ENCODE assay signal across 33 cellular contexts in the genomic region with DNA sequence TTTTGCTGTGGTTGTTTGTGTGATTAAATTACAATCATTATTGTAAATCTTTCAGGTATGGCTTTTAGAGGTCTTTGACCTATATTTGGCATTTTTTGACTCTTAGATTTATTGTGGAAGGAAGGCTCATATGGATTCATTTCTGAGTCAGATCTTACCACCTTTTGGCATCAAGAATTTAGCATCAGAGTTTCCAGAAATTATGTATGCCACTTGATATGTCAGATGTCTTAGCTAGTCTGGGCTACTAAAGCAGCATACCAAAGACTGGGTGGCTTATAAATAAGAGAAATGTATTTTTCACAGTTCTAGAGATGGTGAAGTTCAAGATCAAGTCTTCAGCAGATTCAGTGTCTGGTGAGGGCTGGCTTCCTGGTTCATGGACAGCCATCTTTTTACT.
"Had no signal": no experiment of that assay in that cellular context is flagged by ENCODE, and none has a peak within 500 bp of the region (broad histone marks: within the 10 kb centered on the region; RNA-seq: fewer than 3 reads in every experiment).

No MANE protein-coding gene starts in this region.

- DNase-seq: activated B cell treated with CpG ODN at 0.5 μM for 24 hours; activated CD4-positive, alpha-beta memory T cell treated with anti-CD3 and anti-CD28 coated beads for 36 hours; activated CD4-positive, alpha-beta T cell treated with anti-CD3 and anti-CD28 coated beads, Interleukin-2, amount 10 ng/mL, durations not matched to agents 24 days and 14 days; activated CD4-positive, alpha-beta T cell treated with anti-CD3 and anti-CD28 coated beads, Interleukin-2, amount 50 U/mL, for 1 hour; activated CD4-positive, alpha-beta T cell treated with anti-CD3 and anti-CD28 coated beads, Interleukin-2, amount 50 U/mL, for 4 hours; activated CD4-positive, CD25-positive, alpha-beta regulatory T cell treated with anti-CD3 and anti-CD28 coated beads, Interleukin-2, amount 50 U/mL, for 72 hours; activated CD8-positive, alpha-beta memory T cell treated with anti-CD3 and anti-CD28 coated beads, Interleukin-2, amount 50 U/mL, for 4 hours; activated CD8-positive, alpha-beta T cell treated with anti-CD3 and anti-CD28 coated beads for 36 hours; activated effector memory CD4-positive, alpha-beta T cell treated with Interleukin-2 at 50 U/mL for 16 hours; activated gamma-delta T cell; activated naive CD4-positive, alpha-beta T cell treated with anti-CD3 and anti-CD28 coated beads, Interleukin-2, amount 10 ng/mL, durations not matched to agents 7 days and 5 days; activated naive CD4-positive, alpha-beta T cell treated with Interleukin-2 at 50 U/mL for 16 hours; activated naive CD8-positive, alpha-beta T cell treated with anti-CD3 and anti-CD28 coated beads, Interleukin-2, amount 10 ng/mL, durations not matched to agents 7 days and 5 days; activated naive CD8-positive, alpha-beta T cell treated with anti-CD3 and anti-CD28 coated beads, Interleukin-2, amount 50 U/mL, for 24 hours; activated T-cell treated with anti-CD3 and anti-CD28 coated beads for 4 hours; activated T-cell treated with anti-CD3 and anti-CD28 coated beads, Interleukin-2, amount 50 U/mL, for 1 hour; activated T-cell treated with anti-CD3 and anti-CD28 coated beads, Interleukin-2, amount 50 U/mL, for 48 hours; amygdala; anterior cingulate cortex; caudate nucleus; cerebellar nuclear complex; SW 1271; T-helper 1 cell; T-helper 2 cell; T-helper 9 cell had no signal

- H3K36me3 Mint-ChIP-seq: brain had no signal

- ATAC-seq: activated CD8-positive, alpha-beta T cell treated with anti-CD3 and anti-CD28 coated beads for 36 hours; activated naive CD8-positive, alpha-beta T cell treated with anti-CD3 and anti-CD28 coated beads, Interleukin-2, amount 50 U/mL, for 24 hours had no signal

- H3K4me3 Mint-ChIP-seq: activated B cell treated with CpG ODN at 0.5 μM for 24 hours; activated CD4-positive, alpha-beta memory T cell treated with anti-CD3 and anti-CD28 coated beads for 36 hours; activated CD4-positive, alpha-beta T cell treated with anti-CD3 and anti-CD28 coated beads, Interleukin-2, amount 10 ng/mL, durations not matched to agents 24 days and 14 days; activated CD8-positive, alpha-beta T cell treated with anti-CD3 and anti-CD28 coated beads for 36 hours; activated naive CD4-positive, alpha-beta T cell treated with anti-CD3 and anti-CD28 coated beads, Interleukin-2, amount 10 ng/mL, durations not matched to agents 7 days and 5 days; activated naive CD4-positive, alpha-beta T cell treated with anti-CD3 and anti-CD28 coated beads, Interleukin-2, amount 50 U/mL, for 24 hours; activated naive CD8-positive, alpha-beta T cell; activated naive CD8-positive, alpha-beta T cell treated with anti-CD3 and anti-CD28 coated beads, Interleukin-2, amount 10 ng/mL, durations not matched to agents 7 days and 5 days; activated naive CD8-positive, alpha-beta T cell treated with anti-CD3 and anti-CD28 coated beads, Interleukin-2, amount 50 U/mL, for 24 hours; activated T-helper 1 cell treated with anti-CD3 and anti-CD28 coated beads, Interleukin-12 subunit alpha, Interleukin-12 subunit beta, Interleukin-2, Interleukin-4 antibody, amounts not matched to agents 30 ng/mL and 10 ng/mL and 1 ng/mL, durations not matched to agents 14 hours and 24 hours and 36 hours; brain; central memory CD8-positive, alpha-beta T cell; T-helper 1 cell treated with Interleukin-12 subunit alpha and Interleukin-12 subunit beta and Interleukin-4 antibody, amounts not matched to agents 30 μg/mL and 1 μg/mL, for 36 hours; T-helper 2 cell treated with Interferon-gamma antibody and Interleukin-4, amounts not matched to agents 5 μg/mL and 100 μg/mL, for 36 hours had no signal

- H3K27ac Mint-ChIP-seq: activated B cell treated with CpG ODN at 0.5 μM for 24 hours; activated CD4-positive, alpha-beta memory T cell treated with anti-CD3 and anti-CD28 coated beads for 36 hours; activated CD4-positive, alpha-beta T cell treated with anti-CD3 and anti-CD28 coated beads, Interleukin-2, amount 10 ng/mL, durations not matched to agents 24 days and 14 days; activated CD8-positive, alpha-beta T cell treated with anti-CD3 and anti-CD28 coated beads for 36 hours; activated naive CD4-positive, alpha-beta T cell treated with anti-CD3 and anti-CD28 coated beads, Interleukin-2, amount 10 ng/mL, durations not matched to agents 7 days and 5 days; activated naive CD4-positive, alpha-beta T cell treated with anti-CD3 and anti-CD28 coated beads, Interleukin-2, amount 50 U/mL, for 24 hours; activated naive CD8-positive, alpha-beta T cell; activated naive CD8-positive, alpha-beta T cell treated with anti-CD3 and anti-CD28 coated beads, Interleukin-2, amount 10 ng/mL, durations not matched to agents 7 days and 5 days; activated naive CD8-positive, alpha-beta T cell treated with anti-CD3 and anti-CD28 coated beads, Interleukin-2, amount 50 U/mL, for 24 hours; activated T-helper 1 cell treated with anti-CD3 and anti-CD28 coated beads, Interleukin-12 subunit alpha, Interleukin-12 subunit beta, Interleukin-2, Interleukin-4 antibody, amounts not matched to agents 30 ng/mL and 10 ng/mL and 1 ng/mL, durations not matched to agents 14 hours and 24 hours and 36 hours; activated T-helper 2 cell treated with anti-CD3 and anti-CD28 coated beads, Interferon-gamma antibody, Interleukin-2, Interleukin-4, amounts not matched to agents 10 μg/mL and 5 μg/mL and 100 μg/mL, durations not matched to agents 14 hours and 24 hours and 36 hours; brain; T-helper 1 cell treated with Interleukin-12 subunit alpha and Interleukin-12 subunit beta and Interleukin-4 antibody, amounts not matched to agents 30 μg/mL and 1 μg/mL, for 36 hours; T-helper 2 cell treated with Interferon-gamma antibody and Interleukin-4, amounts not matched to agents 5 μg/mL and 100 μg/mL, for 36 hours had no signal

- H3K27me3 Mint-ChIP-seq: activated B cell treated with CpG ODN at 0.5 μM for 24 hours; activated CD4-positive, alpha-beta memory T cell treated with anti-CD3 and anti-CD28 coated beads for 36 hours; activated CD8-positive, alpha-beta T cell treated with anti-CD3 and anti-CD28 coated beads for 36 hours; activated naive CD4-positive, alpha-beta T cell treated with anti-CD3 and anti-CD28 coated beads, Interleukin-2, amount 10 ng/mL, durations not matched to agents 7 days and 5 days; activated naive CD4-positive, alpha-beta T cell treated with anti-CD3 and anti-CD28 coated beads, Interleukin-2, amount 50 U/mL, for 24 hours; activated naive CD8-positive, alpha-beta T cell; activated naive CD8-positive, alpha-beta T cell treated with anti-CD3 and anti-CD28 coated beads, Interleukin-2, amount 50 U/mL, for 24 hours; central memory CD8-positive, alpha-beta T cell had no signal
